In the genomic region with DNA sequence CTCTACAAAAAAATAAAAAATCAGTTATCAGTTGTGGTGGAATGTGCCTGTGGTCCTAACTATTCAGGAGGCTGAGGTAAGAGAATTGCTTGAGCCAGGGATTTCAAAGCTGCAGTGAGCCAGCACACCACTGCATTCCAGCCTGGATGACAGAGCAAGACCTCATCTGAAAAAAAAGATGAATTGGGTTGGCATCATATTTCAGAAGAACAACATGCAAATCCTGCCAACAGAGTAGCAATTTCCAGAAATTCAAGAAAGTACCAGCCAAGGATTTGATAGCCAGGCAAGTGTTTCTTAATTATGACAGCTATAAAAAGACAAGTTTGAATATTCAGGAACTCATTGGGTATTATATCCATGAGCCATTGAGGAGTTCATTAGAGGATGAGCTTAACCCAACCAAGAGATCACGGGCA, we compare ENCODE assay signal across 13 cellular contexts.
DNase-seq lines count a peak whose midpoint lies in the region; ATAC-seq, FAIRE-seq and TF ChIP-seq lines count a peak whose summit lies in the region.
"Had no signal": no experiment of that assay in that cellular context is flagged by ENCODE, and none has a peak within 500 bp of the region (broad histone marks: within the 10 kb centered on the region; RNA-seq: fewer than 3 reads in every experiment).

No MANE protein-coding gene starts in this region.

- H3K4me3 ChIP-seq in bronchial epithelial cell (ENCODE audit: low read depth, low read length) (no peak overlapping the region), trophoblast cell (ENCODE audit: low read depth, low read length) (no peak overlapping the region)
- H3K4me3 ChIP-seq: spleen, stomach had no signal

- peak; percentile 73 for DNase-seq in ACHN
- DNase-seq in HT1080 (ENCODE audit: low read depth), result peak; percentile 84
- peak; percentile 46 for DNase-seq in bronchial epithelial cell (ENCODE audit: low read depth)
- DNase-seq in kidney tubule cell (ENCODE audit: low spot score), result peak; percentile 53
- no peak for DNase-seq in NCI-H146 treated with DMSO at 0.1 percent for 48 hours (lab: John Stamatoyannopoulos, UW; ENCODE audit: unreplicated experiment)
- DNase-seq in trophoblast cell, result no peak
- no peak for DNase-seq in ecto neural progenitor cell (ENCODE audit: low spot score)
- DNase-seq: activated B cell treated with CpG ODN at 0.5 μM for 24 hours; activated naive CD8-positive, alpha-beta T cell treated with anti-CD3 and anti-CD28 coated beads, Interleukin-2, amount 10 ng/mL, durations not matched to agents 7 days and 5 days; CD8-positive, alpha-beta memory T cell; spleen; stomach had no signal

- H4K91ac ChIP-seq in trophoblast cell (ENCODE audit: low read depth, low read length), result no peak overlapping the region

- H2AFZ ChIP-seq in trophoblast cell (ENCODE audit: insufficient read depth, low read length, poor library complexity), result no peak overlapping the region

- H4K12ac ChIP-seq in trophoblast cell (ENCODE audit: low read depth, low read length), result no peak overlapping the region

- H3K4ac ChIP-seq in trophoblast cell (ENCODE audit: low read depth, low read length), result no peak overlapping the region

- no peaks in the 10 kb centered on the region for H3K9me3 ChIP-seq in trophoblast cell (ENCODE audit: insufficient read depth, low read depth, low read length)
- H3K9me3 ChIP-seq: spleen, stomach had no signal

- no CpG with 5 or more reads among the region's 1 CpG for WGBS in trophoblast cell (ENCODE audit: extremely low coverage, insufficient coverage, insufficient read length)

- no peak overlapping the region for H3K27ac ChIP-seq in trophoblast cell (ENCODE audit: low read depth, low read length)
- H3K27ac ChIP-seq: spleen, stomach had no signal

- no peak overlapping the region for H3K4me2 ChIP-seq in trophoblast cell (ENCODE audit: low read length)

- H3K27me3 ChIP-seq in bronchial epithelial cell (ENCODE audit: control insufficient read depth, insufficient read depth, low read length), result no peaks in the 10 kb centered on the region
- no peaks in the 10 kb centered on the region for H3K27me3 ChIP-seq in trophoblast cell (ENCODE audit: insufficient read depth, low read length)
- H3K27me3 ChIP-seq: spleen, stomach had no signal

- H2BK5ac ChIP-seq in trophoblast cell (ENCODE audit: low read depth, low read length, poor library complexity), result no peak overlapping the region

- H3K18ac ChIP-seq in trophoblast cell (ENCODE audit: low read length), result no peak overlapping the region

- in situ Hi-C loops in ACHN (cut with HindIII; ENCODE audit: low pct_ligation_motif_present, low pct_unique_long_range_greater_than_20kb, low sequenced_read_pairs), result no loop called here

- H3K79me1 ChIP-seq in trophoblast cell (ENCODE audit: low read length), result no peaks in the 10 kb centered on the region

- H3K4me1 ChIP-seq in trophoblast cell (ENCODE audit: control insufficient read depth in 1 of 2, insufficient read depth in 2 of 2, low read length in 2 of 2), result peaks cover 0 to 2% of the 10 kb centered on the region in 2 experiments
- H3K4me1 ChIP-seq: spleen, stomach had no signal

- H2BK12ac ChIP-seq in trophoblast cell (ENCODE audit: low read length), result no peak overlapping the region

- no peaks in the 10 kb centered on the region for H3K79me2 ChIP-seq in trophoblast cell (ENCODE audit: control insufficient read depth, insufficient read depth, low read length, poor library complexity)

- no peak for TF ChIP-seq CTCF in bronchial epithelial cell (IDR thresholded peaks at IDR 0.05; ENCODE audit: insufficient read depth, low read length, severe bottlenecking)

- H2BK120ac ChIP-seq in trophoblast cell (ENCODE audit: insufficient read depth, low read length, poor library complexity), result no peak overlapping the region

- no peak overlapping the region for H3K14ac ChIP-seq in trophoblast cell (ENCODE audit: low read length)

- H3K9ac ChIP-seq in trophoblast cell (ENCODE audit: low read length), result no peak overlapping the region

- H4K8ac ChIP-seq in trophoblast cell (ENCODE audit: low read depth, low read length), result no peak overlapping the region

- ATAC-seq in HG02840 (IDR thresholded peaks at IDR 0.05; ENCODE audit: low FRiP score, unreplicated experiment), result no peak

- H3K36me3 ChIP-seq in bronchial epithelial cell (ENCODE audit: control insufficient read depth, insufficient read depth, low read length), result no peaks in the 10 kb centered on the region
- H3K36me3 ChIP-seq in trophoblast cell (ENCODE audit: control insufficient read depth in 1 of 2, insufficient read depth in 2 of 2, low read length in 2 of 2), result no peaks in the 10 kb centered on the region

- H3K23ac ChIP-seq in trophoblast cell (ENCODE audit: low read length), result no peak overlapping the region

- FAIRE-seq in bronchial epithelial cell (lab: Jason Lieb, UNC), result no peak

- H2AK5ac ChIP-seq in trophoblast cell (ENCODE audit: low read length), result no peak overlapping the region

Comparison
In these comparisons a context has a peak if more than half of its experiments do, and no peak if none do; other contexts are left out.
1. DNase-seq: peak in ACHN (single experiment), HT1080 (single experiment), bronchial epithelial cell (single experiment) and kidney tubule cell (single experiment); none in NCI-H146 treated with DMSO at 0.1 percent for 48 hours (single experiment), trophoblast cell (0 of 2) and ecto neural progenitor cell (single experiment).